ENCODE assay signal across 1 cellular context in the genomic region with DNA sequence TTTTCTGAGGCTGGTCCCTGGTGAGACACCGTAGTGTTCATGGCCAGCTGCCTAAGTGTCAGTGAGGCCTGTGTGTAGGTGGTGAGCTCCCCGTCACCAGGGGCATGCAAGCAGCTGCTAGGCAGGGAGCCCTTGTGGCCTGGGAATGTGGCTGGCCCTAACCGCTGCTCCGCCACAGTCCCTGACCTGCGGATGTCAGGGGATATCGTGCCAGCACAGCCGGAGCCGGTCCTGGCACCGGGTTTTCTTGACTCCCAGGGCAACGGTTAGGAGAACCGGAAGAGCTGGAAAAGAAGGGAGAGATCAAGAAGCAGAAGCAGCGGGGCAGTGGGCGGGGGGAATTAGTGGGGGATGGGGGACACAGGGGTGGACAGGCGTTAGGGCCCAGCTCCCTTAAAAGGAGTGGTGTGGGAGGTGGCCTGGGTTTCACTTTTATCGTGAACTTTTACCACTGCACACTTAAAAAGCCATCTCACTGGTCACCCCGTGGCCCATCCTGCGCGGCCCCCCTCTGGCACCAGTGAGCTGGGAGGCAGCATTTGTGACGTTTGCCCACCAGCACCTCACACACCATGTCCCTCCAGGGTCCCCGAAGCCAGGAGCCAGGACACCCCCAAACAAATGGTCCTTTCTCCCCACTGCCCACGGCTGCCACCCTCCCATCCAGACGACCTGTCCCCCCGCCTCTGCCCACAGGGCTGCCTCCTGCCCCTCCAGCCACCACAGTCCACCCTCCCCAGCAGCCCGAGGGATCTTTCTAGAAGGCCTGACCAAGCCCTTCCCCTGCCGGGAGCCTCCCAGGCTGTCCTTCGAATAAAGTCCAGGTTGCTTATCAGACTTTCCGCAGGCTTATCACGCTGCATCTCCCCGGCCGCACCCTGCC.
TF ChIP-seq lines count a peak whose summit lies in the region.

No MANE protein-coding gene starts in this region.

TF ChIP-seq in HEK293, 187 proteins besides CTCF, POLR2A, EP300 and RAD21 (continued from another document):
- TF ChIP-seq ZNF280D (tag by site-specific recombination; IDR thresholded peaks at IDR 0.05) (no peak), ZNF423 (tag by site-specific recombination; IDR thresholded peaks at IDR 0.05) (0 out of 2 replicates have a peak, but pooled peaks have one; percentile 27), ZNF629 (tag by site-specific recombination; IDR thresholded peaks at IDR 0.05) (peak; percentile 23; the same call in 1 of the 2 replicates), ZNF302 (tag by site-specific recombination; IDR thresholded peaks at IDR 0.05; ENCODE audit: low read depth) (no peak)
TF ChIP-seq in HEK293: peak in this region for 10.
